In the genomic region with DNA sequence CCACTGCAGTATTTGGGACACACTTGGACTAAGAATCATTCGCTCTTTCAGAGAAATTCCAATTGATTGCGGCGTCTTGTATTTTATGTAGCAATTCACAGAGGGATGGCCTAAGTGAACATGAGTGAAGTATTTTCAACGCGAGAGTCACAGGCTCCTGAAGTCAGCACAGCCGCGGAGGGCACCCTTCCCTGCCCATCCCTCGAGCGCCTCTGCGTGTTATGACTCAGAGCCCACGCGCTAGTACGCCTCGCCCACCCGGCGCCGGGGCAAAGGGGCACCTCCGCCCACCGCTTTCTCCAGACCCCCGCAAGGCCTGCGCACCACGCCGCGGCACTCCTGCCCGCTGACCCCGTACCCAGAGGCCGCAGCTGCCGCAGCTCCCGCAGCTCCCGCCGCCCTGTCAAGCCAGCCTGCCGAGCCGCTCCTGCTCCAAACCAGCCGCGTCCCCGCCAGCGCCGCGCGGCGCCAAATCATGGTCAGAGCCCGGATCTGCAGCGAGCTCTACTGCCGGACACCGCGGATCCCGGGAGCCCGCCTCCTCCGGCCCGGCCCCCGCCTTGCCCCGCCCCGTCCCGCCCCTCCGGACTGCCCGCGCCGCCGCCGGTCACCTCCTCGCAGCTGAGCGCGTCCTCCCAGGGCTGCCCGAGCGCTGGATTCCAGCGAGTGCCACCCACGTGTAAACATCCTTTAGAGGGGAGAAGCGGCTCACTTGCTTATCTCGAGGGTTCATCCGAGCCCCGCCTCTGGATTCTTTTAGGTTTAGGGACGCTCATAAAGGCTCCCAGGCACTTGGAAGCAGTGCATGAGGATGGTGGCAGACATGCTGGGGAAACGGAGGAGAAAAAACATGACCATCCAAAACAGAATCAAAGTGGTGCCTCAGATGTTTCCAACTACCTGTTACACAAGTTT, we compare ENCODE assay signal across 8 cellular contexts. TPM values are rescaled to one million over a fixed set of nuclear protein-coding genes. Genes with fewer than 3 reads are reported as not detected.
DNase-seq lines count a peak whose midpoint lies in the region; ATAC-seq and TF ChIP-seq lines count a peak whose summit lies in the region.

TSS of gene GLRX2 (minus strand) at position 509 of the 915 bp plus-strand sequence. CDS start at position 477, 32 bp downstream.

- ATAC-seq in GM18909 (IDR thresholded peaks at IDR 0.05; ENCODE audit: poor library complexity, unreplicated experiment) (peak; percentile 92), HG03139 (IDR thresholded peaks at IDR 0.05; ENCODE audit: unreplicated experiment) (peak; percentile 91)

- H3K4me3 ChIP-seq in kidney epithelial cell (ENCODE audit: low read depth, low read length), result peak within 1 kb of the TSS; percentile 90

- no peaks in the 10 kb centered on the region for H3K27me3 ChIP-seq in kidney epithelial cell (ENCODE audit: control insufficient read depth, insufficient read depth, low read length)

- H3K36me3 ChIP-seq in kidney epithelial cell (ENCODE audit: control insufficient read depth, insufficient read depth, low read length), result no peaks in the 10 kb centered on the region

- no peak for TF ChIP-seq CTCF in kidney epithelial cell (IDR thresholded peaks at IDR 0.05; ENCODE audit: insufficient read depth, low read length, poor library complexity, severe bottlenecking)

- DNase-seq in AG20443 (ENCODE audit: low spot score), result peak; percentile 98
- peak; percentile 65 to 85 for DNase-seq in NCI-H446 (lab: John Stamatoyannopoulos, UW)
- DNase-seq in activated CD4-positive, CD25-positive, alpha-beta regulatory T cell treated with anti-CD3 and anti-CD28 coated beads, Interleukin-2, amount 50 U/mL, for 72 hours, result peak; percentile 65
- peak; percentile 85 for DNase-seq in cerebellar cortex (ENCODE audit: low spot score)
- DNase-seq in kidney epithelial cell (ENCODE audit: low read depth), result peak; percentile 43
- DNase-seq in stimulated activated CD4-positive, alpha-beta T cell treated with anti-CD3 and anti-CD28 coated beads, Interleukin-15, amount 100 ng/mL, for 1 hour (ENCODE audit: low read depth in 1 of 2, low spot score in 1 of 2), result peak; percentile 17 to 45

RNA-seq across cellular contexts. Expression of gene GLRX2, which starts in this region (rescaled TPM):
- total RNA-seq in kidney epithelial cell, result 14.6 and 17.9 TPM in 2 replicates

Comparison
In these comparisons a context has a peak if more than half of its experiments do, and no peak if none do; other contexts are left out.
1. Peak in every context shown above with its lines: DNase-seq, ATAC-seq and H3K4me3 ChIP-seq.
2. DNase-seq: peak in every context shown above with its lines; median percentile 98 in AG20443; 85 in cerebellar cortex; 75 in NCI-H446; 65 in activated CD4-positive, CD25-positive, alpha-beta regulatory T cell treated with anti-CD3 and anti-CD28 coated beads, Interleukin-2, amount 50 U/mL, for 72 hours; 43 in kidney epithelial cell; 31 in stimulated activated CD4-positive, alpha-beta T cell treated with anti-CD3 and anti-CD28 coated beads, Interleukin-15, amount 100 ng/mL, for 1 hour.